In the genomic region with DNA sequence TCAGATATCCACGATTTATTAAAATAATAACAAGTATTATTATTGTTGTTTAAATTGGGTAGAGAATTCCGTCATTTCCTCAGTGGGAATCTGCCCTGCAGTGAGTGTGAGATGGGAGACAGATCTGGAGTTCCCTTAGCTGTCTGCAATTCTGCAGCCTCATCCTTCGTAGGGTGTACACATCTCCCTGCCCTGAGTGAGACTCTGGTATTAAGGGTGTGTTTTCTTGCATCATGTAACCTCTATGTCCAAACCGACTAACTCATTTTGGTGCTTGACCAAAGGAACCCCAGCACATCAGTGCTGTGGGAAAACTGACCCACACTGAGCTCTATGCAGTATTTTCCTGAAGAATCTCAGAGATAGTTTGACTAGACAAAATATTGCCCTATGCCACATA, we compare ENCODE assay signal across 29 cellular contexts.
"Had no signal": no experiment of that assay in that cellular context is flagged by ENCODE, and none has a peak within 500 bp of the region (broad histone marks: within the 10 kb centered on the region; RNA-seq: fewer than 3 reads in every experiment).

No MANE protein-coding gene starts in this region.

- H3K4me3 ChIP-seq: ovary, psoas muscle, right lobe of liver, sigmoid colon, stomach, suprapubic skin, testis, tibial artery, transverse colon, upper lobe of right lung, uterus had no signal

- H3K27me3 ChIP-seq: ovary, right lobe of liver, sigmoid colon, stomach, suprapubic skin, testis, tibial artery, transverse colon, upper lobe of right lung, uterus had no signal

- ATAC-seq: naive thymus-derived CD8-positive, alpha-beta T cell; natural killer cell treated with Interleukin-12 subunit alpha and Interleukin-12 subunit beta and Interleukin-15 and Interleukin-18, amount 100 ng/mL, for 72 hours; psoas muscle; right cardiac atrium; right lobe of liver; stimulated activated effector memory CD8-positive, alpha-beta T cell treated with anti-CD3 and anti-CD28 coated beads, Interleukin-12 subunit alpha, Interleukin-12 subunit beta, amount 100 ng/mL, for 72 hours; stimulated activated naive B cell treated with anti-CD40 and anti-IgM and Interleukin-4, amounts not matched to agents 10 μg/mL and 1 μg/mL and 100 μg/mL, for 72 hours; upper lobe of right lung had no signal

- H3K9ac ChIP-seq: parathyroid adenoma had no signal

- H3K27ac Mint-ChIP-seq: naive thymus-derived CD8-positive, alpha-beta T cell; natural killer cell treated with Interleukin-12 subunit alpha and Interleukin-12 subunit beta and Interleukin-15 and Interleukin-18, amount 100 ng/mL, for 72 hours; nephron progenitor cell; progenitor cell of endocrine pancreas; stimulated activated effector memory CD8-positive, alpha-beta T cell treated with anti-CD3 and anti-CD28 coated beads, Interleukin-12 subunit alpha, Interleukin-12 subunit beta, amount 100 ng/mL, for 72 hours; stimulated activated naive B cell treated with anti-CD40 and anti-IgM and Interleukin-4, amounts not matched to agents 10 μg/mL and 1 μg/mL and 100 μg/mL, for 72 hours; stimulated activated naive CD8-positive, alpha-beta T cell treated with anti-CD3 and anti-CD28 coated beads, Interleukin-15, Interleukin-2, amounts not matched to agents 100 ng/mL and 50 ng/mL, for 24 hours; type B pancreatic cell had no signal

- H3K4me1 ChIP-seq: parathyroid adenoma, right lobe of liver, suprapubic skin, transverse colon, uterus had no signal

- H3K4me3 Mint-ChIP-seq: naive thymus-derived CD8-positive, alpha-beta T cell; natural killer cell treated with Interleukin-12 subunit alpha and Interleukin-12 subunit beta and Interleukin-15 and Interleukin-18, amount 100 ng/mL, for 72 hours; nephron progenitor cell; neural crest cell; stimulated activated effector memory CD8-positive, alpha-beta T cell treated with anti-CD3 and anti-CD28 coated beads, Interleukin-12 subunit alpha, Interleukin-12 subunit beta, amount 100 ng/mL, for 72 hours; stimulated activated naive B cell treated with anti-CD40 and anti-IgM and Interleukin-4, amounts not matched to agents 10 μg/mL and 1 μg/mL and 100 μg/mL, for 72 hours; stimulated activated naive CD8-positive, alpha-beta T cell treated with anti-CD3 and anti-CD28 coated beads, Interleukin-15, Interleukin-2, amounts not matched to agents 100 ng/mL and 50 ng/mL, for 24 hours; type B pancreatic cell had no signal

- H3K27ac ChIP-seq: ovary, parathyroid adenoma, psoas muscle, right lobe of liver, sigmoid colon, stomach, suprapubic skin, testis, tibial artery, transverse colon, upper lobe of right lung, uterus had no signal

- H3K9me3 ChIP-seq: ovary, psoas muscle, right lobe of liver, sigmoid colon, stomach, suprapubic skin, testis, tibial artery, transverse colon, upper lobe of right lung, uterus had no signal

- H3K79me2 ChIP-seq: parathyroid adenoma had no signal

- DNase-seq: naive thymus-derived CD8-positive, alpha-beta T cell; nephron progenitor cell; occipital lobe; ovary; psoas muscle; right cardiac atrium; right lobe of liver; sigmoid colon; small intestine; stimulated activated CD4-positive, alpha-beta T cell treated with anti-CD3 and anti-CD28 coated beads, Interleukin-15, amount 100 ng/mL, for 24 hours; stimulated activated CD4-positive, alpha-beta T cell treated with anti-CD3 and anti-CD28 coated beads, Interleukin-2, amount 100 ng/mL, for 24 hours; stimulated activated CD4-positive, alpha-beta T cell treated with anti-CD3 and anti-CD28 coated beads, Interleukin-2, amount 100 ng/mL, for 48 hours; stimulated activated CD4-positive, alpha-beta T cell treated with anti-CD3 and anti-CD28 coated beads, Interleukin-4, amount 100 ng/mL, for 24 hours; stimulated activated naive B cell treated with anti-CD40 and anti-IgM and Interleukin-4, amounts not matched to agents 10 μg/mL and 1 μg/mL and 100 μg/mL, for 72 hours; stimulated activated naive CD4-positive, alpha-beta T cell treated with Interleukin-2 at 50 U/mL for 16 hours; stomach; testis; tibial artery; transverse colon; upper lobe of right lung; uterus had no signal

- H2AFZ ChIP-seq: parathyroid adenoma had no signal

- H3K9me3 Mint-ChIP-seq: naive thymus-derived CD8-positive, alpha-beta T cell; natural killer cell treated with Interleukin-12 subunit alpha and Interleukin-12 subunit beta and Interleukin-15 and Interleukin-18, amount 100 ng/mL, for 72 hours; nephron progenitor cell; neural crest cell; stimulated activated effector memory CD8-positive, alpha-beta T cell treated with anti-CD3 and anti-CD28 coated beads, Interleukin-12 subunit alpha, Interleukin-12 subunit beta, amount 100 ng/mL, for 72 hours; stimulated activated naive B cell treated with anti-CD40 and anti-IgM and Interleukin-4, amounts not matched to agents 10 μg/mL and 1 μg/mL and 100 μg/mL, for 72 hours; stimulated activated naive CD8-positive, alpha-beta T cell treated with anti-CD3 and anti-CD28 coated beads, Interleukin-15, Interleukin-2, amounts not matched to agents 100 ng/mL and 50 ng/mL, for 24 hours; type B pancreatic cell had no signal

- H3K4me1 Mint-ChIP-seq: naive thymus-derived CD8-positive, alpha-beta T cell; stimulated activated effector memory CD8-positive, alpha-beta T cell treated with anti-CD3 and anti-CD28 coated beads, Interleukin-12 subunit alpha, Interleukin-12 subunit beta, amount 100 ng/mL, for 72 hours; stimulated activated naive B cell treated with anti-CD40 and anti-IgM and Interleukin-4, amounts not matched to agents 10 μg/mL and 1 μg/mL and 100 μg/mL, for 72 hours had no signal

- FAIRE-seq: small intestine had no signal

- H3K36me3 Mint-ChIP-seq: naive thymus-derived CD8-positive, alpha-beta T cell; natural killer cell treated with Interleukin-12 subunit alpha and Interleukin-12 subunit beta and Interleukin-15 and Interleukin-18, amount 100 ng/mL, for 72 hours; stimulated activated effector memory CD8-positive, alpha-beta T cell treated with anti-CD3 and anti-CD28 coated beads, Interleukin-12 subunit alpha, Interleukin-12 subunit beta, amount 100 ng/mL, for 72 hours; stimulated activated naive B cell treated with anti-CD40 and anti-IgM and Interleukin-4, amounts not matched to agents 10 μg/mL and 1 μg/mL and 100 μg/mL, for 72 hours had no signal

- H3K27me3 Mint-ChIP-seq: progenitor cell of endocrine pancreas, type B pancreatic cell had no signal

- H3K36me3 ChIP-seq: ovary, right lobe of liver, transverse colon, upper lobe of right lung, uterus had no signal
